In genomic region chr19:35890113-35890650, GRCh38 we compare ENCODE assay signal across 1 cellular context.
TF ChIP-seq lines count a peak whose summit lies in the region.

No MANE protein-coding gene starts in this region.

TF ChIP-seq in GM12891, 5 proteins besides CTCF, POLR2A, EP300 and RAD21:
- no peak for TF ChIP-seq SPI1 (IDR thresholded peaks at IDR 0.05; ENCODE audit: low read depth, low read length)
- TF ChIP-seq POLR2AphosphoS5 (IDR thresholded peaks at IDR 0.05; ENCODE audit: low read depth, low read length) = peak; percentile 64
- TF ChIP-seq PAX5 (IDR thresholded peaks at IDR 0.05; ENCODE audit: insufficient read depth, low read length, severe bottlenecking) = no peak
- no peak for TF ChIP-seq POU2F2 (IDR thresholded peaks at IDR 0.05; ENCODE audit: low read depth, low read length)
- no peak for TF ChIP-seq TAF1 (IDR thresholded peaks at IDR 0.05; ENCODE audit: low read depth, low read length)
